Comparison of ENCODE assay signal across 31 cellular contexts in the genomic region with DNA sequence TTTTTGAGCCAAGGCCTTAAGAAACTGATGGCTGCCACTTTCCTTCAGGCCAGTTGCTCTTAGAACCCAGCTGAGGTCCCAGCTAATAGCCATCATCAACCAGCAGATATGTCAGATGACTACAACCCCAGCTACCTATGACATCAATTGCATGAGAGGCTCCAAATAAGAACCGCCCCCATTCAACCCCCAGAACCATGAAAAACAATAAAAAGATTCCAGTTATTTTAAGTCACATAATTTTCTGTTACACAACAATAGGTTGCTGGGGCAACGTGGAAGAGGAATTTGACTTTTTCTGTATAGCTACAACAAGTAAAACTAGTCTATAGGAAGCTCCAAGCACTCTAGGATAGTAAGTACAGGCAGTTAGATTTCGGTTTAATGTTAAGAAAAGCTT.
"Had no signal": no experiment of that assay in that cellular context is flagged by ENCODE, and none has a peak within 500 bp of the region (broad histone marks: within the 10 kb centered on the region; RNA-seq: fewer than 3 reads in every experiment).

No MANE protein-coding gene starts in this region.

- H3K27me3 ChIP-seq: Peyer's patch, SJSA1 had no signal

- H3K36me3 ChIP-seq: Peyer's patch, SJSA1 had no signal

- H3K4me1 ChIP-seq: Peyer's patch, SJSA1 had no signal

- H3K9me3 ChIP-seq: Peyer's patch, SJSA1 had no signal

- H3K27ac ChIP-seq: Peyer's patch, SJSA1, VCaP had no signal

- H3K27ac Mint-ChIP-seq: activated B cell treated with CpG ODN at 0.5 μM for 24 hours; activated CD4-positive, alpha-beta memory T cell treated with anti-CD3 and anti-CD28 coated beads for 36 hours; activated CD8-positive, alpha-beta memory T cell treated with anti-CD3 and anti-CD28 coated beads, Interleukin-2, amount 10 ng/mL, durations not matched to agents 7 days and 5 days; activated naive CD4-positive, alpha-beta T cell treated with anti-CD3 and anti-CD28 coated beads, Interleukin-2, amount 10 ng/mL, durations not matched to agents 7 days and 5 days; activated naive CD8-positive, alpha-beta T cell; activated naive CD8-positive, alpha-beta T cell treated with anti-CD3 and anti-CD28 coated beads, Interleukin-2, amount 50 U/mL, for 24 hours; T-cell; T-helper 17 cell had no signal

- H3K9me3 Mint-ChIP-seq: activated B cell treated with CpG ODN at 0.5 μM for 24 hours; activated CD4-positive, alpha-beta memory T cell treated with anti-CD3 and anti-CD28 coated beads for 36 hours; activated naive CD4-positive, alpha-beta T cell treated with anti-CD3 and anti-CD28 coated beads, Interleukin-2, amount 10 ng/mL, durations not matched to agents 7 days and 5 days had no signal

- H3K36me3 Mint-ChIP-seq: activated CD4-positive, alpha-beta memory T cell treated with anti-CD3 and anti-CD28 coated beads for 36 hours; activated CD8-positive, alpha-beta memory T cell treated with anti-CD3 and anti-CD28 coated beads, Interleukin-2, amount 10 ng/mL, durations not matched to agents 7 days and 5 days; activated naive CD4-positive, alpha-beta T cell treated with anti-CD3 and anti-CD28 coated beads, Interleukin-2, amount 10 ng/mL, durations not matched to agents 7 days and 5 days; activated naive CD8-positive, alpha-beta T cell; T-cell had no signal

- H3K4me3 Mint-ChIP-seq: activated B cell treated with CpG ODN at 0.5 μM for 24 hours; activated CD4-positive, alpha-beta memory T cell treated with anti-CD3 and anti-CD28 coated beads for 36 hours; activated CD8-positive, alpha-beta memory T cell treated with anti-CD3 and anti-CD28 coated beads, Interleukin-2, amount 10 ng/mL, durations not matched to agents 7 days and 5 days; activated naive CD4-positive, alpha-beta T cell treated with anti-CD3 and anti-CD28 coated beads, Interleukin-2, amount 10 ng/mL, durations not matched to agents 7 days and 5 days; activated naive CD8-positive, alpha-beta T cell; activated naive CD8-positive, alpha-beta T cell treated with anti-CD3 and anti-CD28 coated beads, Interleukin-2, amount 50 U/mL, for 24 hours; brain; central memory CD8-positive, alpha-beta T cell; T-cell; T-helper 17 cell had no signal

- H3K27me3 Mint-ChIP-seq: activated B cell treated with CpG ODN at 0.5 μM for 24 hours; activated CD8-positive, alpha-beta memory T cell treated with anti-CD3 and anti-CD28 coated beads, Interleukin-2, amount 10 ng/mL, durations not matched to agents 7 days and 5 days; activated naive CD4-positive, alpha-beta T cell treated with anti-CD3 and anti-CD28 coated beads, Interleukin-2, amount 10 ng/mL, durations not matched to agents 7 days and 5 days; activated naive CD8-positive, alpha-beta T cell; activated naive CD8-positive, alpha-beta T cell treated with anti-CD3 and anti-CD28 coated beads, Interleukin-2, amount 50 U/mL, for 24 hours; central memory CD8-positive, alpha-beta T cell; T-helper 17 cell had no signal

- H3K4me3 ChIP-seq: K562, Peyer's patch, SJSA1 had no signal

- H3K4me1 Mint-ChIP-seq: activated B cell treated with CpG ODN at 0.5 μM for 24 hours; activated CD8-positive, alpha-beta memory T cell treated with anti-CD3 and anti-CD28 coated beads, Interleukin-2, amount 10 ng/mL, durations not matched to agents 7 days and 5 days; activated naive CD4-positive, alpha-beta T cell treated with anti-CD3 and anti-CD28 coated beads, Interleukin-2, amount 10 ng/mL, durations not matched to agents 7 days and 5 days; activated naive CD8-positive, alpha-beta T cell treated with anti-CD3 and anti-CD28 coated beads, Interleukin-2, amount 50 U/mL, for 24 hours; central memory CD8-positive, alpha-beta T cell; T-cell; T-helper 17 cell had no signal

- DNase-seq: activated B cell treated with CpG ODN at 0.5 μM for 24 hours; activated CD4-positive, alpha-beta memory T cell treated with anti-CD3 and anti-CD28 coated beads for 36 hours; activated CD4-positive, alpha-beta T cell treated with anti-CD3 and anti-CD28 coated beads for 4 hours; activated CD4-positive, alpha-beta T cell treated with anti-CD3 and anti-CD28 coated beads, Interleukin-2, amount 50 U/mL, for 1 hour; activated CD4-positive, CD25-positive, alpha-beta regulatory T cell treated with anti-CD3 and anti-CD28 coated beads, Interleukin-2, amount 50 U/mL, for 72 hours; activated CD8-positive, alpha-beta memory T cell treated with anti-CD3 and anti-CD28 coated beads, Interleukin-2, amount 10 ng/mL, durations not matched to agents 7 days and 5 days; activated CD8-positive, alpha-beta memory T cell treated with anti-CD3 and anti-CD28 coated beads, Interleukin-2, amount 50 U/mL, for 48 hours; activated effector memory CD4-positive, alpha-beta T cell treated with Interleukin-2 at 50 U/mL for 16 hours; activated naive CD4-positive, alpha-beta T cell treated with anti-CD3 and anti-CD28 coated beads, Interleukin-2, amount 10 ng/mL, durations not matched to agents 7 days and 5 days; activated naive CD8-positive, alpha-beta T cell treated with anti-CD3 and anti-CD28 coated beads, Interleukin-2, amount 50 U/mL, for 24 hours; activated T-cell treated with anti-CD3 and anti-CD28 coated beads, Interleukin-2, amount 50 U/mL, for 48 hours; anterior cingulate cortex; NCI-H1105; NCI-H1436; NCI-H1694 treated with DMSO at 0.1 percent for 48 hours; NCI-H2029; NCI-H345; NCI-H524 treated with DMSO at 0.1 percent for 48 hours; NK-92 treated with Interleukin-12 subunit alpha and Interleukin-12 subunit beta, amount 100 ng/mL, for 24 hours; PC-3; Peyer's patch; RPMI8226; SHP77 treated with DMSO at 0.1 percent for 48 hours; T-cell; T-helper 17 cell had no signal
